Comparison of ENCODE assay signal across 8 cellular contexts in genomic region chr2:113173563-113174368, GRCh38. TPM values are rescaled to one million over a fixed set of nuclear protein-coding genes. Genes with fewer than 3 reads are reported as not detected.
DNase-seq lines count a peak whose midpoint lies in the region; ATAC-seq, FAIRE-seq and TF ChIP-seq lines count a peak whose summit lies in the region.

Gene PSD4 (plus strand): TSS chr2:113173971. CDS start chr2:113182457, 8,486 bp downstream.

- no peaks in the 10 kb centered on the region for H4K20me1 ChIP-seq in PC-3 (ENCODE audit: low read length)
- no peaks in the 10 kb centered on the region for H4K20me1 ChIP-seq in GM23248 (ENCODE audit: insufficient read depth)

- H3K4me1 Mint-ChIP-seq in activated T-helper 17 cell treated with anti-CD3 and anti-CD28 coated beads, Interleukin-2, amount 50 U/mL, for 72 hours: peaks cover 57% of the 10 kb centered on the region

- POLR2A ChIA-PET in PC-3 (lab: Charles Lee; ENCODE audit: unreplicated experiment): interaction anchor here (0.6 kb wide), 1 partner anchor 17 kb away, joined by 3 read pairs; no protein-coding TSS in a partner anchor

- H3K9me3 ChIP-seq in PC-3 (ENCODE audit: low read length) (no peaks in the 10 kb centered on the region), liver (ENCODE audit: control insufficient read depth in 4 of 4, low read length in 3 of 4) (no peaks in the 10 kb centered on the region), GM23248 (ENCODE audit: low read depth) (no peaks in the 10 kb centered on the region)

- ATAC-seq in HG02885 (IDR thresholded peaks at IDR 0.05; ENCODE audit: poor library complexity, unreplicated experiment) (peak; percentile 84), PC-3 (no peak)
- peak; percentile 84 for ATAC-seq in activated T-helper 17 cell treated with anti-CD3 and anti-CD28 coated beads, Interleukin-2, amount 50 U/mL, for 72 hours (replicated peaks)

- intact Hi-C loops in PC-3 (cut with micrococcal nuclease): no loop called here

- no peaks in the 10 kb centered on the region for H3K79me2 ChIP-seq in PC-3 (ENCODE audit: low read length)
- no peaks in the 10 kb centered on the region for H3K79me2 ChIP-seq in GM23248 (ENCODE audit: insufficient read depth)

- H3K27me3 ChIP-seq in PC-3 (ENCODE audit: low read length): no peaks in the 10 kb centered on the region
- H3K27me3 ChIP-seq in liver (ENCODE audit: control insufficient read depth in 4 of 4, insufficient read depth in 4 of 4, low read length in 3 of 4): no peaks in the 10 kb centered on the region
- no peaks in the 10 kb centered on the region for H3K27me3 ChIP-seq in GM23248 (replicated peaks; ENCODE audit: insufficient read depth)

- DNase-seq in GM18507 (ENCODE audit: extremely low spot score, insufficient read length, low read depth): peak; percentile 80
- no peak for DNase-seq in PC-3
- DNase-seq in stimulated activated CD8-positive, alpha-beta memory T cell treated with anti-CD3 and anti-CD28 coated beads, Interleukin-2, amount 100 ng/mL, for 1 hour (ENCODE audit: low read depth in 2 of 2): peak; percentile 64 to 74
- DNase-seq in GM23248: no peak
- DNase-seq in NCI-H1092 treated with DMSO at 0.1 percent for 48 hours (lab: John Stamatoyannopoulos, UW): no peak

- H3K4me3 Mint-ChIP-seq in activated T-helper 17 cell treated with anti-CD3 and anti-CD28 coated beads, Interleukin-2, amount 50 U/mL, for 72 hours: peak within 1 kb of the TSS; percentile 89

- no peak for TF ChIP-seq RAD21 in liver (IDR thresholded peaks at IDR 0.05)

- H3K36me3 Mint-ChIP-seq in activated T-helper 17 cell treated with anti-CD3 and anti-CD28 coated beads, Interleukin-2, amount 50 U/mL, for 72 hours (ENCODE audit: low read depth): peaks cover 73% of the 10 kb centered on the region

- in situ Hi-C loops in GM23248 (cut with MboI): no loop called here

- H2AFZ ChIP-seq in PC-3 (ENCODE audit: low read length): no peak within 1 kb of the TSS
- H2AFZ ChIP-seq in GM23248: no peak within 1 kb of the TSS

- no peaks in the 10 kb centered on the region for H3K27me3 Mint-ChIP-seq in activated T-helper 17 cell treated with anti-CD3 and anti-CD28 coated beads, Interleukin-2, amount 50 U/mL, for 72 hours

- H3K27ac ChIP-seq in PC-3 (ENCODE audit: low read length) (no peak within 1 kb of the TSS), liver (ENCODE audit: low read depth in 1 of 2, low read length in 2 of 2) (peak within 1 kb of the TSS; percentile 48 to 65), GM23248 (no peak within 1 kb of the TSS)

- CTCF ChIA-PET in PC-3 (lab: Charles Lee): no interaction called here

- H3K9ac ChIP-seq in PC-3 (ENCODE audit: low read length) (no peak within 1 kb of the TSS), liver (ENCODE audit: low read depth in 1 of 2, low read length in 2 of 2) (no peak within 1 kb of the TSS), GM23248 (no peak within 1 kb of the TSS)

- BruUV-seq in PC-3 (replicated peaks; lab: Mats Ljungman, UMichigan): no TSS peak

- H3K4me1 ChIP-seq in PC-3 (ENCODE audit: insufficient read depth, low read length) (no peaks in the 10 kb centered on the region), liver (ENCODE audit: control insufficient read depth in 4 of 4, insufficient read depth in 4 of 4, low read length in 3 of 4) (peaks cover 0 to 8% (median 4%) of the 10 kb centered on the region in 4 donors), GM23248 (ENCODE audit: insufficient read depth) (no peaks in the 10 kb centered on the region)

- no peaks in the 10 kb centered on the region for H3K9me2 ChIP-seq in PC-3 (replicated peaks; ENCODE audit: low read length)
- no peaks in the 10 kb centered on the region for H3K9me2 ChIP-seq in GM23248 (ENCODE audit: insufficient read depth)

- H3F3A ChIP-seq in PC-3 (ENCODE audit: low read length, unreplicated experiment): no peaks in the 10 kb centered on the region
- no peaks in the 10 kb centered on the region for H3F3A ChIP-seq in GM23248 (ENCODE audit: insufficient read depth)

- H3K4me3 ChIP-seq in PC-3 (ENCODE audit: low read length): no peak within 1 kb of the TSS
- peak within 1 kb of the TSS in 2 of 3 donors; percentile 6 to 7 for H3K4me3 ChIP-seq in liver (ENCODE audit: low read depth in 1 of 3, low read length in 3 of 3)
- no peak within 1 kb of the TSS for H3K4me3 ChIP-seq in GM23248

- TF ChIP-seq CTCF in PC-3 (conservative IDR thresholded peaks at IDR 0.05; ENCODE audit: low read depth, low read length): no peak
- no peak for TF ChIP-seq CTCF in liver (IDR thresholded peaks at IDR 0.05; ENCODE audit: low read depth, low read length, missing input control)

- 79% methylated on average over 14 of the region's 14 CpGs for WGBS in liver
- WGBS in GM23248 (ENCODE audit: low coverage in 1 of 2, low lambda C conversion rate in 2 of 2, missing lambda C conversion rate in 2 of 2), 2 experiments: 87 to 90% methylated on average over 5 to 14 of the region's 14 CpGs

- no peaks in the 10 kb centered on the region; the same call in 1 of the 2 replicates for H3K36me3 ChIP-seq in PC-3 (ENCODE audit: low read depth, low read length)
- peaks cover 0 to 1% (median 0%) of the 10 kb centered on the region in 4 donors for H3K36me3 ChIP-seq in liver (ENCODE audit: control insufficient read depth in 4 of 4, insufficient read depth in 3 of 4, low read depth in 1 of 4, low read length in 3 of 4)
- H3K36me3 ChIP-seq in GM23248 (ENCODE audit: low read depth): no peaks in the 10 kb centered on the region

- H3K9me3 Mint-ChIP-seq in activated T-helper 17 cell treated with anti-CD3 and anti-CD28 coated beads, Interleukin-2, amount 50 U/mL, for 72 hours: peaks cover 4% of the 10 kb centered on the region

- H3K4me2 ChIP-seq in PC-3 (ENCODE audit: low read length): no peak within 1 kb of the TSS
- no peak within 1 kb of the TSS for H3K4me2 ChIP-seq in GM23248 (ENCODE audit: unreplicated experiment)

- H3K27ac Mint-ChIP-seq in activated T-helper 17 cell treated with anti-CD3 and anti-CD28 coated beads, Interleukin-2, amount 50 U/mL, for 72 hours: peak within 1 kb of the TSS; percentile 97

- FAIRE-seq in GM18507 (lab: Jason Lieb, UNC): peak; percentile 88

TF ChIP-seq in liver, 16 proteins besides CTCF, POLR2A, EP300 and RAD21:
- no peak for TF ChIP-seq EGR1 (IDR thresholded peaks at IDR 0.05; ENCODE audit: low read depth in 2 of 2)
- no peak for TF ChIP-seq YY1 (IDR thresholded peaks at IDR 0.05)
- no peak for TF ChIP-seq FOXA1 (IDR thresholded peaks at IDR 0.05)
- TF ChIP-seq TAF1 (conservative IDR thresholded peaks at IDR 0.05): no peak

RNA-seq across cellular contexts. Expression of gene PSD4, which starts in this region (rescaled TPM):
- 46.6 and 60.3 TPM in 2 replicates for total RNA-seq in PC-3 (2014; rRNA removed)
- total RNA-seq in activated T-helper 17 cell treated with anti-CD3 and anti-CD28 coated beads, Interleukin-2, amount 50 U/mL, for 72 hours: 100 to 1,000 TPM; 300 to 503 TPM
- total RNA-seq in liver: 10 to 100 TPM; 38.1 to 83.2 TPM
- 10 to 100 TPM; 16.4 to 30.8 TPM for polyA plus RNA-seq in liver
- total RNA-seq in GM23248 (2014; rRNA removed; shearing (Covaris generic)): 2.8 and 6.1 TPM in 2 replicates
- 0.63 and 1.1 TPM in 2 replicates for polyA plus RNA-seq in GM23248 (2016; fragmentation: Nextera tagmentation; extraction: Ambion mirVana)

Comparison
In these comparisons a context has a peak if more than half of its experiments do, and no peak if none do; other contexts are left out.
1. DNase-seq: peak in GM18507 (single experiment) and stimulated activated CD8-positive, alpha-beta memory T cell treated with anti-CD3 and anti-CD28 coated beads, Interleukin-2, amount 100 ng/mL, for 1 hour (2 of 2); none in PC-3 (single experiment), GM23248 (single experiment) and NCI-H1092 treated with DMSO at 0.1 percent for 48 hours (single experiment).
2. H3K27ac ChIP-seq: peak in liver (2 of 2); none in PC-3 (single experiment) and GM23248 (single experiment).
3. H3K4me3 ChIP-seq: peak in liver (2 of 3); none in PC-3 (single experiment) and GM23248 (single experiment).